ENCODE assay signal across 24 cellular contexts in the genomic region with DNA sequence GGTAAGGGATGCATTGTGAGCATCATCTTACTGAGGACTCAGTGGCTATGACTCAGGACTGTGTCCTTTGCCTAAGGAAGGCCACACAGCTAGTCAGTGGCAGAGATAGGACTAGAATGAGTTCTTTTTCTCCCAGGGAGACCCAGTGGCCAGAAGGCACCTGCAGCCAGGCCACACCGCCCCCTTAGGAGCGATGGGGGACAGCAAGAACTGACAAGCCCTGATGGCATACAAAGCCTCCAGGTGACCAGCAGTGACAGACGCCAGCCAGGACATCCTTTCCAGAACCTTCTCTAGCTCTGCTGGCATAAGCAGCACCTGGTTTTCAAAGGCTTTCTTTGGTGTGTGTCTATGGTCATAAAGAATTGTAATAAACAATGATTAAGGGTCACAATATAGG.
"Had no signal": no experiment of that assay in that cellular context is flagged by ENCODE, and none has a peak within 500 bp of the region (broad histone marks: within the 10 kb centered on the region; RNA-seq: fewer than 3 reads in every experiment).

No MANE protein-coding gene starts in this region.

- H3K27ac Mint-ChIP-seq: activated CD8-positive, alpha-beta T cell treated with anti-CD3 and anti-CD28 coated beads, Interleukin-2, amount 10 ng/mL, durations not matched to agents 7 days and 5 days; activated naive CD4-positive, alpha-beta T cell treated with anti-CD3 and anti-CD28 coated beads, Interleukin-2, amount 50 U/mL, for 24 hours had no signal

- H3K27me3 ChIP-seq: body of pancreas, Peyer's patch, SJCRH30 had no signal

- H3K4me1 Mint-ChIP-seq: activated naive CD4-positive, alpha-beta T cell treated with anti-CD3 and anti-CD28 coated beads, Interleukin-2, amount 50 U/mL, for 24 hours; central memory CD8-positive, alpha-beta T cell had no signal

- DNase-seq: activated CD4-positive, alpha-beta T cell treated with anti-CD3 and anti-CD28 coated beads for 4 hours; activated CD8-positive, alpha-beta memory T cell treated with anti-CD3 and anti-CD28 coated beads, Interleukin-2, amount 50 U/mL, for 48 hours; activated CD8-positive, alpha-beta T cell treated with anti-CD3 and anti-CD28 coated beads, Interleukin-2, amount 10 ng/mL, durations not matched to agents 7 days and 5 days; activated naive CD4-positive, alpha-beta T cell; activated T-cell treated with anti-CD3 and anti-CD28 coated beads, Interleukin-2, amount 50 U/mL, for 1 hour; body of pancreas; MM.1S; NCI-H1436 treated with DMSO at 0.1 percent for 48 hours; NCI-H2081; NCI-H2227 treated with DMSO at 0.1 percent for 48 hours; NCI-H446 treated with DMSO at 0.1 percent for 48 hours; NCI-H748 treated with DMSO at 0.1 percent for 48 hours; NK-92 treated with Interleukin-12 subunit alpha and Interleukin-12 subunit beta, amount 100 ng/mL, for 24 hours; Peyer's patch; Right ventricle myocardium superior; SJCRH30; SK-N-SH; T-helper 1 cell had no signal

- H3K4me1 ChIP-seq: body of pancreas, Peyer's patch, SJCRH30 had no signal

- FAIRE-seq: bronchial epithelial cell had no signal

- H3K9me3 ChIP-seq: body of pancreas, Peyer's patch, SJCRH30, SK-N-SH had no signal

- H3K9me3 Mint-ChIP-seq: activated naive CD4-positive, alpha-beta T cell treated with anti-CD3 and anti-CD28 coated beads, Interleukin-2, amount 50 U/mL, for 24 hours; central memory CD8-positive, alpha-beta T cell had no signal

- H3K36me3 Mint-ChIP-seq: activated naive CD4-positive, alpha-beta T cell treated with anti-CD3 and anti-CD28 coated beads, Interleukin-2, amount 50 U/mL, for 24 hours had no signal

- H3K27ac ChIP-seq: body of pancreas, Peyer's patch, RWPE1, SJCRH30, VCaP had no signal

- H3K4me3 Mint-ChIP-seq: activated CD8-positive, alpha-beta T cell treated with anti-CD3 and anti-CD28 coated beads, Interleukin-2, amount 10 ng/mL, durations not matched to agents 7 days and 5 days; activated naive CD4-positive, alpha-beta T cell treated with anti-CD3 and anti-CD28 coated beads, Interleukin-2, amount 50 U/mL, for 24 hours; central memory CD8-positive, alpha-beta T cell had no signal

- ATAC-seq: activated CD4-positive, CD25-positive, alpha-beta regulatory T cell treated with anti-CD3 and anti-CD28 coated beads, Interleukin-2, amount 50 U/mL, for 24 hours; activated CD8-positive, alpha-beta T cell treated with anti-CD3 and anti-CD28 coated beads, Interleukin-2, amount 10 ng/mL, durations not matched to agents 7 days and 5 days; body of pancreas had no signal

- H3K4me2 ChIP-seq: SK-N-SH had no signal

- H3K4me3 ChIP-seq: body of pancreas, Peyer's patch, SJCRH30 had no signal

- H3K36me3 ChIP-seq: Peyer's patch, SJCRH30 had no signal

- H3K9ac ChIP-seq: SK-N-SH had no signal
